Comparison of ENCODE assay signal across 1 cellular context in the genomic region with DNA sequence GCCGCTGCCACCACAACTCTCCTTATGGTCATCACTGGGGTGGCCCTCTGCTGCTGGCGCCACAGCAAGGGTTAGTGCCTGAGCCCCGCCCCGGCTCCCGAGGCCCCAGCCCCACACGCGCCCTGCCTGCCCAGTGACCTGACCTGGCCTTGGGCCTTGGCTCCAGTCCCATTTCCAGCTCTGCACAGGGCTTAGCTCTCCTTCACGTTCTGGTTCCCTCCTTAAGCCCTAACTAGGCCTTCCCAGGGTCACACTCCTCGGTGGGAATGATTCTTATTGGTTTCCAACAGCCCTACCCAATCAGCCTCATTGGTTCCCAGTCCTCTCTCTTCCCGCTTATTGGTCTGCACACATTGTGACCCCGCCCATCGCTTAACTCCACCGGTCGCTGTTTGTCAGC.
TF ChIP-seq lines count a peak whose summit lies in the region.

No MANE protein-coding gene starts in this region.

TF ChIP-seq in HepG2, 621 proteins besides CTCF, POLR2A, EP300 and RAD21 (continued from another document and continues in another):
- TF ChIP-seq, protein P1, sequence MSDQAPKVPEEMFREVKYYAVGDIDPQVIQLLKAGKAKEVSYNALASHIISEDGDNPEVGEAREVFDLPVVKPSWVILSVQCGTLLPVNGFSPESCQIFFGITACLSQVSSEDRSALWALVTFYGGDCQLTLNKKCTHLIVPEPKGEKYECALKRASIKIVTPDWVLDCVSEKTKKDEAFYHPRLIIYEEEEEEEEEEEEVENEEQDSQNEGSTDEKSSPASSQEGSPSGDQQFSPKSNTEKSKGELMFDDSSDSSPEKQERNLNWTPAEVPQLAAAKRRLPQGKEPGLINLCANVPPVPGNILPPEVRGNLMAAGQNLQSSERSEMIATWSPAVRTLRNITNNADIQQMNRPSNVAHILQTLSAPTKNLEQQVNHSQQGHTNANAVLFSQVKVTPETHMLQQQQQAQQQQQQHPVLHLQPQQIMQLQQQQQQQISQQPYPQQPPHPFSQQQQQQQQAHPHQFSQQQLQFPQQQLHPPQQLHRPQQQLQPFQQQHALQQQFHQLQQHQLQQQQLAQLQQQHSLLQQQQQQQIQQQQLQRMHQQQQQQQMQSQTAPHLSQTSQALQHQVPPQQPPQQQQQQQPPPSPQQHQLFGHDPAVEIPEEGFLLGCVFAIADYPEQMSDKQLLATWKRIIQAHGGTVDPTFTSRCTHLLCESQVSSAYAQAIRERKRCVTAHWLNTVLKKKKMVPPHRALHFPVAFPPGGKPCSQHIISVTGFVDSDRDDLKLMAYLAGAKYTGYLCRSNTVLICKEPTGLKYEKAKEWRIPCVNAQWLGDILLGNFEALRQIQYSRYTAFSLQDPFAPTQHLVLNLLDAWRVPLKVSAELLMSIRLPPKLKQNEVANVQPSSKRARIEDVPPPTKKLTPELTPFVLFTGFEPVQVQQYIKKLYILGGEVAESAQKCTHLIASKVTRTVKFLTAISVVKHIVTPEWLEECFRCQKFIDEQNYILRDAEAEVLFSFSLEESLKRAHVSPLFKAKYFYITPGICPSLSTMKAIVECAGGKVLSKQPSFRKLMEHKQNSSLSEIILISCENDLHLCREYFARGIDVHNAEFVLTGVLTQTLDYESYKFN (CRISPR knock-in tag; conservative IDR thresholded peaks at IDR 0.05) = peak; percentile 27; the same call in 1 of the 2 replicates
- TF ChIP-seq, protein P2, sequence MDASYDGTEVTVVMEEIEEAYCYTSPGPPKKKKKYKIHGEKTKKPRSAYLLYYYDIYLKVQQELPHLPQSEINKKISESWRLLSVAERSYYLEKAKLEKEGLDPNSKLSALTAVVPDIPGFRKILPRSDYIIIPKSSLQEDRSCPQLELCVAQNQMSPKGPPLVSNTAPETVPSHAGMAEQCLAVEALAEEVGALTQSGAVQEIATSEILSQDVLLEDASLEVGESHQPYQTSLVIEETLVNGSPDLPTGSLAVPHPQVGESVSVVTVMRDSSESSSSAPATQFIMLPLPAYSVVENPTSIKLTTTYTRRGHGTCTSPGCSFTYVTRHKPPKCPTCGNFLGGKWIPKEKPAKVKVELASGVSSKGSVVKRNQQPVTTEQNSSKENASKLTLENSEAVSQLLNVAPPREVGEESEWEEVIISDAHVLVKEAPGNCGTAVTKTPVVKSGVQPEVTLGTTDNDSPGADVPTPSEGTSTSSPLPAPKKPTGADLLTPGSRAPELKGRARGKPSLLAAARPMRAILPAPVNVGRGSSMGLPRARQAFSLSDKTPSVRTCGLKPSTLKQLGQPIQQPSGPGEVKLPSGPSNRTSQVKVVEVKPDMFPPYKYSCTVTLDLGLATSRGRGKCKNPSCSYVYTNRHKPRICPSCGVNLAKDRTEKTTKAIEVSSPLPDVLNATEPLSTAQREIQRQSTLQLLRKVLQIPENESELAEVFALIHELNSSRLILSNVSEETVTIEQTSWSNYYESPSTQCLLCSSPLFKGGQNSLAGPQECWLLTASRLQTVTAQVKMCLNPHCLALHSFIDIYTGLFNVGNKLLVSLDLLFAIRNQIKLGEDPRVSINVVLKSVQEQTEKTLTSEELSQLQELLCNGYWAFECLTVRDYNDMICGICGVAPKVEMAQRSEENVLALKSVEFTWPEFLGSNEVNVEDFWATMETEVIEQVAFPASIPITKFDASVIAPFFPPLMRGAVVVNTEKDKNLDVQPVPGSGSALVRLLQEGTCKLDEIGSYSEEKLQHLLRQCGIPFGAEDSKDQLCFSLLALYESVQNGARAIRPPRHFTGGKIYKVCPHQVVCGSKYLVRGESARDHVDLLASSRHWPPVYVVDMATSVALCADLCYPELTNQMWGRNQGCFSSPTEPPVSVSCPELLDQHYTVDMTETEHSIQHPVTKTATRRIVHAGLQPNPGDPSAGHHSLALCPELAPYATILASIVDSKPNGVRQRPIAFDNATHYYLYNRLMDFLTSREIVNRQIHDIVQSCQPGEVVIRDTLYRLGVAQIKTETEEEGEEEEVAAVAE (CRISPR knock-in tag; IDR thresholded peaks at IDR 0.05; ENCODE audit: borderline replicate concordance) = no peak
- TF ChIP-seq, protein P3, sequence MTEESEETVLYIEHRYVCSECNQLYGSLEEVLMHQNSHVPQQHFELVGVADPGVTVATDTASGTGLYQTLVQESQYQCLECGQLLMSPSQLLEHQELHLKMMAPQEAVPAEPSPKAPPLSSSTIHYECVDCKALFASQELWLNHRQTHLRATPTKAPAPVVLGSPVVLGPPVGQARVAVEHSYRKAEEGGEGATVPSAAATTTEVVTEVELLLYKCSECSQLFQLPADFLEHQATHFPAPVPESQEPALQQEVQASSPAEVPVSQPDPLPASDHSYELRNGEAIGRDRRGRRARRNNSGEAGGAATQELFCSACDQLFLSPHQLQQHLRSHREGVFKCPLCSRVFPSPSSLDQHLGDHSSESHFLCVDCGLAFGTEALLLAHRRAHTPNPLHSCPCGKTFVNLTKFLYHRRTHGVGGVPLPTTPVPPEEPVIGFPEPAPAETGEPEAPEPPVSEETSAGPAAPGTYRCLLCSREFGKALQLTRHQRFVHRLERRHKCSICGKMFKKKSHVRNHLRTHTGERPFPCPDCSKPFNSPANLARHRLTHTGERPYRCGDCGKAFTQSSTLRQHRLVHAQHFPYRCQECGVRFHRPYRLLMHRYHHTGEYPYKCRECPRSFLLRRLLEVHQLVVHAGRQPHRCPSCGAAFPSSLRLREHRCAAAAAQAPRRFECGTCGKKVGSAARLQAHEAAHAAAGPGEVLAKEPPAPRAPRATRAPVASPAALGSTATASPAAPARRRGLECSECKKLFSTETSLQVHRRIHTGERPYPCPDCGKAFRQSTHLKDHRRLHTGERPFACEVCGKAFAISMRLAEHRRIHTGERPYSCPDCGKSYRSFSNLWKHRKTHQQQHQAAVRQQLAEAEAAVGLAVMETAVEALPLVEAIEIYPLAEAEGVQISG (CRISPR knock-in tag; IDR thresholded peaks at IDR 0.05) = no peak
- TF ChIP-seq, protein P4, sequence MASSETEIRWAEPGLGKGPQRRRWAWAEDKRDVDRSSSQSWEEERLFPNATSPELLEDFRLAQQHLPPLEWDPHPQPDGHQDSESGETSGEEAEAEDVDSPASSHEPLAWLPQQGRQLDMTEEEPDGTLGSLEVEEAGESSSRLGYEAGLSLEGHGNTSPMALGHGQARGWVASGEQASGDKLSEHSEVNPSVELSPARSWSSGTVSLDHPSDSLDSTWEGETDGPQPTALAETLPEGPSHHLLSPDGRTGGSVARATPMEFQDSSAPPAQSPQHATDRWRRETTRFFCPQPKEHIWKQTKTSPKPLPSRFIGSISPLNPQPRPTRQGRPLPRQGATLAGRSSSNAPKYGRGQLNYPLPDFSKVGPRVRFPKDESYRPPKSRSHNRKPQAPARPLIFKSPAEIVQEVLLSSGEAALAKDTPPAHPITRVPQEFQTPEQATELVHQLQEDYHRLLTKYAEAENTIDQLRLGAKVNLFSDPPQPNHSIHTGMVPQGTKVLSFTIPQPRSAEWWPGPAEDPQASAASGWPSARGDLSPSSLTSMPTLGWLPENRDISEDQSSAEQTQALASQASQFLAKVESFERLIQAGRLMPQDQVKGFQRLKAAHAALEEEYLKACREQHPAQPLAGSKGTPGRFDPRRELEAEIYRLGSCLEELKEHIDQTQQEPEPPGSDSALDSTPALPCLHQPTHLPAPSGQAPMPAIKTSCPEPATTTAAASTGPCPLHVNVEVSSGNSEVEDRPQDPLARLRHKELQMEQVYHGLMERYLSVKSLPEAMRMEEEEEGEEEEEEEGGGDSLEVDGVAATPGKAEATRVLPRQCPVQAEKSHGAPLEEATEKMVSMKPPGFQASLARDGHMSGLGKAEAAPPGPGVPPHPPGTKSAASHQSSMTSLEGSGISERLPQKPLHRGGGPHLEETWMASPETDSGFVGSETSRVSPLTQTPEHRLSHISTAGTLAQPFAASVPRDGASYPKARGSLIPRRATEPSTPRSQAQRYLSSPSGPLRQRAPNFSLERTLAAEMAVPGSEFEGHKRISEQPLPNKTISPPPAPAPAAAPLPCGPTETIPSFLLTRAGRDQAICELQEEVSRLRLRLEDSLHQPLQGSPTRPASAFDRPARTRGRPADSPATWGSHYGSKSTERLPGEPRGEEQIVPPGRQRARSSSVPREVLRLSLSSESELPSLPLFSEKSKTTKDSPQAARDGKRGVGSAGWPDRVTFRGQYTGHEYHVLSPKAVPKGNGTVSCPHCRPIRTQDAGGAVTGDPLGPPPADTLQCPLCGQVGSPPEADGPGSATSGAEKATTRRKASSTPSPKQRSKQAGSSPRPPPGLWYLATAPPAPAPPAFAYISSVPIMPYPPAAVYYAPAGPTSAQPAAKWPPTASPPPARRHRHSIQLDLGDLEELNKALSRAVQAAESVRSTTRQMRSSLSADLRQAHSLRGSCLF (CRISPR knock-in tag; IDR thresholded peaks at IDR 0.05; ENCODE audit: borderline replicate concordance) = no peak
- TF ChIP-seq NCOA2 (CRISPR knock-in tag; IDR thresholded peaks at IDR 0.05) = 0 out of 2 replicates have a peak, but pooled peaks have one; percentile 13
- no peak for TF ChIP-seq NFE2L1 (CRISPR knock-in tag; IDR thresholded peaks at IDR 0.05; ENCODE audit: borderline replicate concordance)
- no peak for TF ChIP-seq NPAS2 (CRISPR knock-in tag; IDR thresholded peaks at IDR 0.05; ENCODE audit: borderline replicate concordance)
- TF ChIP-seq KLF12 (CRISPR knock-in tag; IDR thresholded peaks at IDR 0.05; ENCODE audit: borderline replicate concordance) = no peak
- 0 out of 2 replicates have a peak, but pooled peaks have one; percentile 15 for TF ChIP-seq THAP11 (CRISPR knock-in tag; IDR thresholded peaks at IDR 0.05)
- TF ChIP-seq, protein P5, sequence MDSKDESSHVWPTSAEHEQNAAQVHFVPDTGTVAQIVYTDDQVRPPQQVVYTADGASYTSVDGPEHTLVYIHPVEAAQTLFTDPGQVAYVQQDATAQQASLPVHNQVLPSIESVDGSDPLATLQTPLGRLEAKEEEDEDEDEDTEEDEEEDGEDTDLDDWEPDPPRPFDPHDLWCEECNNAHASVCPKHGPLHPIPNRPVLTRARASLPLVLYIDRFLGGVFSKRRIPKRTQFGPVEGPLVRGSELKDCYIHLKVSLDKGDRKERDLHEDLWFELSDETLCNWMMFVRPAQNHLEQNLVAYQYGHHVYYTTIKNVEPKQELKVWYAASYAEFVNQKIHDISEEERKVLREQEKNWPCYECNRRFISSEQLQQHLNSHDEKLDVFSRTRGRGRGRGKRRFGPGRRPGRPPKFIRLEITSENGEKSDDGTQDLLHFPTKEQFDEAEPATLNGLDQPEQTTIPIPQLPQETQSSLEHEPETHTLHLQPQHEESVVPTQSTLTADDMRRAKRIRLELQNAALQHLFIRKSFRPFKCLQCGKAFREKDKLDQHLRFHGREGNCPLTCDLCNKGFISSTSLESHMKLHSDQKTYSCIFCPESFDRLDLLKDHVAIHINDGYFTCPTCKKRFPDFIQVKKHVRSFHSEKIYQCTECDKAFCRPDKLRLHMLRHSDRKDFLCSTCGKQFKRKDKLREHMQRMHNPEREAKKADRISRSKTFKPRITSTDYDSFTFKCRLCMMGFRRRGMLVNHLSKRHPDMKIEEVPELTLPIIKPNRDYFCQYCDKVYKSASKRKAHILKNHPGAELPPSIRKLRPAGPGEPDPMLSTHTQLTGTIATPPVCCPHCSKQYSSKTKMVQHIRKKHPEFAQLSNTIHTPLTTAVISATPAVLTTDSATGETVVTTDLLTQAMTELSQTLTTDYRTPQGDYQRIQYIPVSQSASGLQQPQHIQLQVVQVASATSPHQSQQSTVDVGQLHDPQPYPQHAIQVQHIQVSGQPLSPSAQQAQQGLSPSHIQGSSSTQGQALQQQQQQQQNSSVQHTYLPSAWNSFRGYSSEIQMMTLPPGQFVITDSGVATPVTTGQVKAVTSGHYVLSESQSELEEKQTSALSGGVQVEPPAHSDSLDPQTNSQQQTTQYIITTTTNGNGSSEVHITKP (CRISPR knock-in tag; IDR thresholded peaks at IDR 0.05; ENCODE audit: low read depth) = no peak
- TF ChIP-seq RARA (CRISPR knock-in tag; IDR thresholded peaks at IDR 0.05) = peak; percentile 60
- TF ChIP-seq NR2F6 (IDR thresholded peaks at IDR 0.05) = peak; percentile 62; the same call in 1 of the 2 replicates
- peak; percentile 87 for TF ChIP-seq NR2F6 (CRISPR knock-in tag; IDR thresholded peaks at IDR 0.05)
- TF ChIP-seq, protein P6, sequence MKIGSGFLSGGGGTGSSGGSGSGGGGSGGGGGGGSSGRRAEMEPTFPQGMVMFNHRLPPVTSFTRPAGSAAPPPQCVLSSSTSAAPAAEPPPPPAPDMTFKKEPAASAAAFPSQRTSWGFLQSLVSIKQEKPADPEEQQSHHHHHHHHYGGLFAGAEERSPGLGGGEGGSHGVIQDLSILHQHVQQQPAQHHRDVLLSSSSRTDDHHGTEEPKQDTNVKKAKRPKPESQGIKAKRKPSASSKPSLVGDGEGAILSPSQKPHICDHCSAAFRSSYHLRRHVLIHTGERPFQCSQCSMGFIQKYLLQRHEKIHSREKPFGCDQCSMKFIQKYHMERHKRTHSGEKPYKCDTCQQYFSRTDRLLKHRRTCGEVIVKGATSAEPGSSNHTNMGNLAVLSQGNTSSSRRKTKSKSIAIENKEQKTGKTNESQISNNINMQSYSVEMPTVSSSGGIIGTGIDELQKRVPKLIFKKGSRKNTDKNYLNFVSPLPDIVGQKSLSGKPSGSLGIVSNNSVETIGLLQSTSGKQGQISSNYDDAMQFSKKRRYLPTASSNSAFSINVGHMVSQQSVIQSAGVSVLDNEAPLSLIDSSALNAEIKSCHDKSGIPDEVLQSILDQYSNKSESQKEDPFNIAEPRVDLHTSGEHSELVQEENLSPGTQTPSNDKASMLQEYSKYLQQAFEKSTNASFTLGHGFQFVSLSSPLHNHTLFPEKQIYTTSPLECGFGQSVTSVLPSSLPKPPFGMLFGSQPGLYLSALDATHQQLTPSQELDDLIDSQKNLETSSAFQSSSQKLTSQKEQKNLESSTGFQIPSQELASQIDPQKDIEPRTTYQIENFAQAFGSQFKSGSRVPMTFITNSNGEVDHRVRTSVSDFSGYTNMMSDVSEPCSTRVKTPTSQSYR (CRISPR knock-in tag; IDR thresholded peaks at IDR 0.05; ENCODE audit: borderline replicate concordance) = no peak
- no peak for TF ChIP-seq ZNF772 (CRISPR knock-in tag; IDR thresholded peaks at IDR 0.05)
- no peak for TF ChIP-seq ZZZ3 (CRISPR knock-in tag; IDR thresholded peaks at IDR 0.05; ENCODE audit: borderline replicate concordance)
- 0 out of 2 replicates have a peak, but pooled peaks have one; percentile 33 for TF ChIP-seq ZBTB7B (CRISPR knock-in tag; IDR thresholded peaks at IDR 0.05)
- TF ChIP-seq TOPORS (CRISPR knock-in tag; IDR thresholded peaks at IDR 0.05) = no peak
- TF ChIP-seq, protein P7, sequence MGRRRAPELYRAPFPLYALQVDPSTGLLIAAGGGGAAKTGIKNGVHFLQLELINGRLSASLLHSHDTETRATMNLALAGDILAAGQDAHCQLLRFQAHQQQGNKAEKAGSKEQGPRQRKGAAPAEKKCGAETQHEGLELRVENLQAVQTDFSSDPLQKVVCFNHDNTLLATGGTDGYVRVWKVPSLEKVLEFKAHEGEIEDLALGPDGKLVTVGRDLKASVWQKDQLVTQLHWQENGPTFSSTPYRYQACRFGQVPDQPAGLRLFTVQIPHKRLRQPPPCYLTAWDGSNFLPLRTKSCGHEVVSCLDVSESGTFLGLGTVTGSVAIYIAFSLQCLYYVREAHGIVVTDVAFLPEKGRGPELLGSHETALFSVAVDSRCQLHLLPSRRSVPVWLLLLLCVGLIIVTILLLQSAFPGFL (CRISPR knock-in tag; IDR thresholded peaks at IDR 0.05) = no peak
- TF ChIP-seq ZNF556 (CRISPR knock-in tag; IDR thresholded peaks at IDR 0.05; ENCODE audit: borderline replicate concordance) = no peak
- TF ChIP-seq ZNF333 (CRISPR knock-in tag; IDR thresholded peaks at IDR 0.05; ENCODE audit: borderline replicate concordance) = no peak
- TF ChIP-seq, protein P8, sequence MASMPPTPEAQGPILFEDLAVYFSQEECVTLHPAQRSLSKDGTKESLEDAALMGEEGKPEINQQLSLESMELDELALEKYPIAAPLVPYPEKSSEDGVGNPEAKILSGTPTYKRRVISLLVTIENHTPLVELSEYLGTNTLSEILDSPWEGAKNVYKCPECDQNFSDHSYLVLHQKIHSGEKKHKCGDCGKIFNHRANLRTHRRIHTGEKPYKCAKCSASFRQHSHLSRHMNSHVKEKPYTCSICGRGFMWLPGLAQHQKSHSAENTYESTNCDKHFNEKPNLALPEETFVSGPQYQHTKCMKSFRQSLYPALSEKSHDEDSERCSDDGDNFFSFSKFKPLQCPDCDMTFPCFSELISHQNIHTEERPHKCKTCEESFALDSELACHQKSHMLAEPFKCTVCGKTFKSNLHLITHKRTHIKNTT (CRISPR knock-in tag; IDR thresholded peaks at IDR 0.05) = no peak
- TF ChIP-seq NFRKB (IDR thresholded peaks at IDR 0.05) = no peak
